ENCODE assay signal across 8 cellular contexts in genomic region chr9:86126998-86127972, GRCh38. TPM values are rescaled to one million over a fixed set of nuclear protein-coding genes. Genes with fewer than 3 reads are reported as not detected.
DNase-seq lines count a peak whose midpoint lies in the region; ATAC-seq, FAIRE-seq and TF ChIP-seq lines count a peak whose summit lies in the region.

No MANE protein-coding gene starts in this region.

- no peak for FAIRE-seq in HepG2 (lab: Jason Lieb, UNC)

- H3K79me2 ChIP-seq in HepG2 (ENCODE audit: insufficient read depth, low read length): no peaks in the 10 kb centered on the region

- no peaks in the 10 kb centered on the region for H4K20me1 ChIP-seq in HepG2 (ENCODE audit: insufficient read depth, low read length)

- POLR2A ChIA-PET in HEK293T (lab: Yijun Ruan, JAX): interaction anchor here (0.6 to 1.2 kb wide), 5 partner anchors 9 to 155 kb away, joined by 3 to 5 read pairs (median 4); partner anchors contain the start of gene ISCA1
- POLR2A ChIA-PET in HepG2 (lab: Yijun Ruan, JAX): interaction anchor here (0.6 kb wide), 1 partner anchor 16 kb away, joined by 3 read pairs; no protein-coding TSS in a partner anchor

- no peak overlapping the region for H2AFZ ChIP-seq in HepG2 (ENCODE audit: low read length)

- TF ChIP-seq RAD21 in HepG2 (CRISPR knock-in tag; IDR thresholded peaks at IDR 0.05): no peak

- no peak overlapping the region for H3K9ac ChIP-seq in colonic mucosa (ENCODE audit: low read depth in 2 of 2, low read length in 2 of 2)
- H3K9ac ChIP-seq in HepG2 (ENCODE audit: insufficient read depth, low read depth, low read length): no peak overlapping the region

- H3K4me2 ChIP-seq in HepG2 (ENCODE audit: low read depth, low read length): no peak overlapping the region

- peak; percentile 87 for DNase-seq in HEK293T (ENCODE audit: extremely low spot score)
- DNase-seq in NCI-H526 (lab: John Stamatoyannopoulos, UW): peak; percentile 82 to 89
- DNase-seq in colonic mucosa: peak; percentile 87
- DNase-seq in HepG2 (ENCODE audit: low spot score): peak; percentile 79
- peak; percentile 88 for DNase-seq in upper lobe of right lung
- DNase-seq in posterior vena cava (ENCODE audit: low spot score): no peak

- peak; percentile 93 for ATAC-seq in HepG2
- ATAC-seq in upper lobe of right lung: peak; percentile 98
- no peak for ATAC-seq in GM21447 (IDR thresholded peaks at IDR 0.05; ENCODE audit: unreplicated experiment)
- ATAC-seq in GM21529 (IDR thresholded peaks at IDR 0.05; ENCODE audit: unreplicated experiment): no peak

- 0% methylated on average over 5 of the region's 11 CpGs for WGBS in HepG2 (ENCODE audit: low lambda C conversion rate)

- TF ChIP-seq EP300 in HepG2 (IDR thresholded peaks at IDR 0.05; ENCODE audit: low read depth in 2 of 2, low read length in 2 of 2) (no peak), HepG2 (CRISPR knock-in tag; IDR thresholded peaks at IDR 0.05; ENCODE audit: borderline replicate concordance) (0 out of 2 replicates have a peak, but pooled peaks have one; percentile 21)

- TF ChIP-seq CTCF in colonic mucosa (IDR thresholded peaks at IDR 0.05): no peak
- TF ChIP-seq CTCF in HepG2 (CRISPR knock-in tag; IDR thresholded peaks at IDR 0.05): no peak
- TF ChIP-seq CTCF in upper lobe of right lung (IDR thresholded peaks at IDR 0.05): no peak

- CTCF ChIA-PET in HEK293T (lab: Yijun Ruan, JAX): interaction anchor here (1.0 kb wide), 1 partner anchor 74 kb away, joined by 3 read pairs; no protein-coding TSS in a partner anchor
- CTCF ChIA-PET in HepG2 (lab: Yijun Ruan, JAX; ENCODE audit: low intra/inter-chr PET ratio, low total read pairs): no interaction called here

- no TSS peak for BruUV-seq in HepG2 (replicated peaks; lab: Mats Ljungman, UMichigan)

- no peaks in the 10 kb centered on the region for H3K4me1 ChIP-seq in colonic mucosa
- peaks cover 12% of the 10 kb centered on the region for H3K4me1 ChIP-seq in HepG2 (ENCODE audit: insufficient read depth, low read length)
- H3K4me1 ChIP-seq in upper lobe of right lung: peaks cover 6% of the 10 kb centered on the region

- no peak overlapping the region for H3K4me3 ChIP-seq in colonic mucosa
- H3K4me3 ChIP-seq in HepG2 (replicated peaks in 1 of 3; ENCODE audit: insufficient read depth in 1 of 3, low read depth in 2 of 3, low read length in 3 of 3): no peak overlapping the region
- no peak overlapping the region for H3K4me3 ChIP-seq in upper lobe of right lung

- H3K27me3 ChIP-seq in colonic mucosa (no peaks in the 10 kb centered on the region), HepG2 (ENCODE audit: control insufficient read depth in 1 of 2, insufficient read depth in 2 of 2, low read length in 2 of 2) (peaks cover 5 to 30% of the 10 kb centered on the region in 2 experiments; a peak in 4 of 5 replicates), upper lobe of right lung (no peaks in the 10 kb centered on the region)

- in situ Hi-C loops in HepG2 (cut with HindIII; ENCODE audit: extremely low pct_ligation_motif_present, low pct_unique_long_range_greater_than_20kb): no loop called here

- intact Hi-C loops in colonic mucosa (cut with DNase I) (no loop called here), HepG2 (cut with micrococcal nuclease; ENCODE audit: unreplicated experiment) (no loop called here), upper lobe of right lung (cut with DNase I) (no loop called here), posterior vena cava (cut with DNase I) (loop anchor here in 1 of 2 donors (5.0 kb wide), 1 partner anchor 1120 kb away; no protein-coding TSS in a partner anchor)

- no peak for TF ChIP-seq POLR2A in HepG2 (IDR thresholded peaks at IDR 0.05; ENCODE audit: insufficient read depth in 1 of 2, low read depth in 2 of 2, low read length in 2 of 2)

- H3K9me3 ChIP-seq in colonic mucosa (no peaks in the 10 kb centered on the region), HepG2 (ENCODE audit: low read length) (no peaks in the 10 kb centered on the region), upper lobe of right lung (no peaks in the 10 kb centered on the region)

- H3K36me3 ChIP-seq in colonic mucosa: no peaks in the 10 kb centered on the region
- no peaks in the 10 kb centered on the region for H3K36me3 ChIP-seq in HepG2 (replicated peaks in 1 of 2; ENCODE audit: control insufficient read depth in 1 of 2, insufficient read depth in 2 of 2, low read length in 2 of 2)
- H3K36me3 ChIP-seq in upper lobe of right lung: no peaks in the 10 kb centered on the region

- H3K27ac ChIP-seq in colonic mucosa: peak overlapping the region; percentile 14
- H3K27ac ChIP-seq in HepG2 (ENCODE audit: extremely low read length, insufficient read depth, low read length): no peak overlapping the region
- peak overlapping the region; percentile 13 for H3K27ac ChIP-seq in upper lobe of right lung

TF ChIP-seq in HEK293T, 16 proteins besides CTCF, POLR2A, EP300 and RAD21:
- no peak for TF ChIP-seq BHLHE40 (IDR thresholded peaks at IDR 0.05; ENCODE audit: borderline replicate concordance)
- TF ChIP-seq PKNOX1 (IDR thresholded peaks at IDR 0.05): peak; percentile 54
TF ChIP-seq in HEK293T: peak in this region for 1.

TF ChIP-seq in HepG2, 621 proteins besides CTCF, POLR2A, EP300 and RAD21 (continues in another document):
- no peak for TF ChIP-seq CBX1 (IDR thresholded peaks at IDR 0.05; ENCODE audit: low read depth)
- TF ChIP-seq NR2F6 (IDR thresholded peaks at IDR 0.05): no peak; the same call in 1 of the 2 replicates
- TF ChIP-seq NR2F6 (CRISPR knock-in tag; IDR thresholded peaks at IDR 0.05): peak; percentile 17; the same call in 1 of the 2 replicates
- TF ChIP-seq FOSL2 (CRISPR knock-in tag; IDR thresholded peaks at IDR 0.05): peak; percentile 71
- peak; percentile 27; the same call in 1 of the 2 replicates for TF ChIP-seq RXRA (CRISPR knock-in tag; IDR thresholded peaks at IDR 0.05)
- TF ChIP-seq RFX3 (CRISPR knock-in tag; IDR thresholded peaks at IDR 0.05): peak; percentile 56
- TF ChIP-seq MXI1 (IDR thresholded peaks at IDR 0.05; ENCODE audit: borderline replicate concordance, low read depth, low read length): peak; percentile 30; the same call in 1 of the 3 replicates

RNA-seq across cellular contexts. Expression of gene GOLM1, which starts 27.9 kb away (rescaled TPM):
- 100 to 1,000 TPM; 337 to 393 TPM for total RNA-seq in colonic mucosa
- total RNA-seq in HepG2 (2016; rRNA removed; fragmentation: Illumina TruSeq; extraction: Trizol): 0.20 and 0.31 TPM in 2 replicates
- total RNA-seq in HepG2 (2016; cell fraction: cytosol; rRNA removed; fragmentation: Illumina TruSeq; extraction: Trizol; ENCODE audit: low read depth): not detected in 2 replicates
- 0.18 and 0.22 TPM in 2 replicates for total RNA-seq in HepG2 (2016; cell fraction: insoluble cytoplasmic fraction; rRNA removed; fragmentation: Illumina TruSeq; extraction: Trizol)
- 0.14 TPM in 1 of 2 replicates, not detected in the other for total RNA-seq in HepG2 (2016; cell fraction: membrane; rRNA removed; fragmentation: Illumina TruSeq; extraction: Trizol)
- 0.25 and 0.28 TPM in 2 replicates for total RNA-seq in HepG2 (2016; cell fraction: nucleus; rRNA removed; fragmentation: Illumina TruSeq; extraction: Trizol)
- 0.30 TPM in 2 replicates for polyA plus RNA-seq in HepG2 (2011; rRNA removed)
- polyA plus RNA-seq in HepG2 (2011; cell fraction: cytosol; rRNA removed): 0.24 TPM in 2 replicates
- 0.38 and 0.71 TPM in 2 replicates for polyA plus RNA-seq in HepG2 (2011; cell fraction: nucleus; rRNA removed)
- polyA plus RNA-seq in HepG2 (2012): 2.2 and 2.9 TPM in 2 replicates
- polyA plus RNA-seq in HepG2 (2016; cell fraction: cytosol; fragmentation: Illumina TruSeq; extraction: Trizol; ENCODE audit: low read depth): not detected in 2 replicates
- polyA plus RNA-seq in HepG2 (2016; cell fraction: insoluble cytoplasmic fraction; fragmentation: Illumina TruSeq; extraction: Trizol; ENCODE audit: low read depth): 0.13 and 0.36 TPM in 2 replicates
- polyA plus RNA-seq in HepG2 (2016; cell fraction: membrane; fragmentation: Illumina TruSeq; extraction: Trizol; ENCODE audit: low read depth): 0.15 and 0.21 TPM in 2 replicates
- 0.81 and 1.0 TPM in 2 replicates for polyA plus RNA-seq in HepG2 (2016; cell fraction: nucleus; fragmentation: Illumina TruSeq; extraction: Trizol; ENCODE audit: insufficient read depth, low read depth)
- polyA minus RNA-seq in HepG2 (2011; rRNA and poly(A)+ RNA removed; ENCODE audit: low replicate concordance): 29.7 TPM in 1 of 2 replicates, not detected in the other
- polyA minus RNA-seq in HepG2 (2011; cell fraction: cytosol; rRNA and poly(A)+ RNA removed): 0.79 and 1.2 TPM in 2 replicates
- polyA minus RNA-seq in HepG2 (2011; cell fraction: nucleus; rRNA and poly(A)+ RNA removed): 0.52 and 0.75 TPM in 2 replicates
- 15.4 TPM for total RNA-seq in upper lobe of right lung
- 10 to 100 TPM; 19.6 to 22.4 TPM for total RNA-seq in posterior vena cava

Comparison
In these comparisons a context has a peak if more than half of its experiments do, and no peak if none do; other contexts are left out.
1. ATAC-seq: peak in HepG2 (single experiment) and upper lobe of right lung (single experiment); none in GM21447 (single experiment) and GM21529 (single experiment).
2. RNA of gene GOLM1, which starts 27.9 kb away (total RNA-seq): 337 to 393 TPM in colonic mucosa; 19.6 to 22.4 TPM in posterior vena cava, 15.4 TPM in upper lobe of right lung (single experiment) and 0.14 to 0.31 TPM in HepG2; every median in the first group is over 10 times any median in the second.